In genomic region chr4:182600836-182601235, GRCh38 we compare ENCODE assay signal across 18 cellular contexts.
DNase-seq lines count a peak whose midpoint lies in the region; ATAC-seq and TF ChIP-seq lines count a peak whose summit lies in the region.
"Had no signal": no experiment of that assay in that cellular context is flagged by ENCODE, and none has a peak within 500 bp of the region (broad histone marks: within the 10 kb centered on the region; RNA-seq: fewer than 3 reads in every experiment).

No MANE protein-coding gene starts in this region.

- H3K27ac ChIP-seq in SJCRH30 = peak overlapping the region; percentile 83
- H3K27ac ChIP-seq in gastrocnemius medialis = no peak overlapping the region
- H3K27ac ChIP-seq: 22Rv1, A549, BLaER1 had no signal

- peak overlapping the region; percentile 59 for H3K4me3 Mint-ChIP-seq in glutamatergic neuron (ENCODE audit: unreplicated experiment)
- H3K4me3 Mint-ChIP-seq in T-helper 17 cell = no peak overlapping the region
- H3K4me3 Mint-ChIP-seq: CD14-positive monocyte; CD4-positive, alpha-beta memory T cell; H9 had no signal

- H3K27ac Mint-ChIP-seq in glutamatergic neuron (ENCODE audit: unreplicated experiment) (peak overlapping the region; percentile 96), T-helper 17 cell (no peak overlapping the region)
- H3K27ac Mint-ChIP-seq: CD14-positive monocyte; CD4-positive, alpha-beta memory T cell had no signal

- H3K36me3 ChIP-seq in SJCRH30 = 0 out of 2 replicates have a peak, but pooled peaks cover 2% of the 10 kb centered on the region
- no peaks in the 10 kb centered on the region for H3K36me3 ChIP-seq in gastrocnemius medialis
- H3K36me3 ChIP-seq: BLaER1 had no signal

- ATAC-seq in sciatic nerve (peak; percentile 17), gastrocnemius medialis (no peak), T-helper 17 cell (no peak)
- ATAC-seq: A549, GM12878, HepG2 had no signal

- H3K4me3 ChIP-seq in SJCRH30 (no peak overlapping the region), gastrocnemius medialis (no peak overlapping the region)
- H3K4me3 ChIP-seq: A549, BLaER1, GM12878 had no signal

- DNase-seq in DMS 273 (lab: John Stamatoyannopoulos, UW; ENCODE audit: unreplicated experiment) (peak; percentile 16), DMS 273 treated with DMSO at 0.1 percent for 48 hours (lab: John Stamatoyannopoulos, UW) (no peak), SJCRH30 (peak; percentile 46 to 53), glutamatergic neuron (peak; percentile 60), sciatic nerve (ENCODE audit: low spot score) (no peak), gastrocnemius medialis (no peak), T-helper 17 cell (no peak)
- DNase-seq: AML-193; CD4-positive, alpha-beta memory T cell; DND-41; EL; H9 had no signal

- TF ChIP-seq CTCF in glutamatergic neuron (IDR thresholded peaks at IDR 0.05; ENCODE audit: partially characterized antibody, unreplicated experiment) = no peak
- TF ChIP-seq CTCF in gastrocnemius medialis (IDR thresholded peaks at IDR 0.05 in 4 of 5, conservative IDR thresholded peaks at IDR 0.05 in 1 of 5) = no peak

- no peaks in the 10 kb centered on the region for H3K9me3 ChIP-seq in SJCRH30 (replicated peaks)
- no peaks in the 10 kb centered on the region for H3K9me3 ChIP-seq in gastrocnemius medialis
- no peaks in the 10 kb centered on the region for H3K9me3 ChIP-seq in T-helper 17 cell (ENCODE audit: control insufficient read depth, low read length, poor library complexity, severe bottlenecking)
- H3K9me3 ChIP-seq: A549, BLaER1 had no signal

- H3K27me3 Mint-ChIP-seq in glutamatergic neuron (ENCODE audit: unreplicated experiment) (peaks cover 6% of the 10 kb centered on the region), T-helper 17 cell (peaks cover 14% of the 10 kb centered on the region)
- H3K27me3 Mint-ChIP-seq: CD4-positive, alpha-beta memory T cell had no signal

- in situ Hi-C loops in gastrocnemius medialis (cut with MboI; ENCODE audit: low sequenced_read_pairs in 4 of 4) = no loop called here

- H3K4me1 Mint-ChIP-seq in glutamatergic neuron (ENCODE audit: low read depth, unreplicated experiment) (peaks cover 49% of the 10 kb centered on the region), T-helper 17 cell (no peaks in the 10 kb centered on the region)
- H3K4me1 Mint-ChIP-seq: CD14-positive monocyte; CD4-positive, alpha-beta memory T cell had no signal

- H3K27me3 ChIP-seq in SJCRH30 (no peaks in the 10 kb centered on the region), gastrocnemius medialis (no peaks in the 10 kb centered on the region)
- H3K27me3 ChIP-seq: BLaER1 had no signal

- peaks cover 5% of the 10 kb centered on the region for H3K9me3 Mint-ChIP-seq in glutamatergic neuron (ENCODE audit: unreplicated experiment)
- H3K9me3 Mint-ChIP-seq: CD4-positive, alpha-beta memory T cell; H9 had no signal

- TF ChIP-seq POLR2A in gastrocnemius medialis (IDR thresholded peaks at IDR 0.05) = no peak

- H3K36me3 Mint-ChIP-seq in glutamatergic neuron (ENCODE audit: unreplicated experiment) (no peaks in the 10 kb centered on the region), T-helper 17 cell (ENCODE audit: low read depth) (no peaks in the 10 kb centered on the region)
- H3K36me3 Mint-ChIP-seq: CD14-positive monocyte; CD4-positive, alpha-beta memory T cell had no signal

- H3K4me1 ChIP-seq in SJCRH30 (peaks cover 41% of the 10 kb centered on the region), gastrocnemius medialis (no peaks in the 10 kb centered on the region)
- H3K4me1 ChIP-seq: A549, BLaER1 had no signal

- intact Hi-C loops in sciatic nerve (cut with DNase I) (no loop called here), gastrocnemius medialis (cut with DNase I; ENCODE audit: low total_unique reads) (no loop called here)

Comparison
In these comparisons a context has a peak if more than half of its experiments do, and no peak if none do; other contexts are left out.
1. DNase-seq: peak in DMS 273 (single experiment), SJCRH30 (2 of 2) and glutamatergic neuron (single experiment); none in DMS 273 treated with DMSO at 0.1 percent for 48 hours (single experiment), sciatic nerve (single experiment), gastrocnemius medialis (0 of 2) and T-helper 17 cell (0 of 3).